ENCODE assay signal across 20 cellular contexts in the genomic region with DNA sequence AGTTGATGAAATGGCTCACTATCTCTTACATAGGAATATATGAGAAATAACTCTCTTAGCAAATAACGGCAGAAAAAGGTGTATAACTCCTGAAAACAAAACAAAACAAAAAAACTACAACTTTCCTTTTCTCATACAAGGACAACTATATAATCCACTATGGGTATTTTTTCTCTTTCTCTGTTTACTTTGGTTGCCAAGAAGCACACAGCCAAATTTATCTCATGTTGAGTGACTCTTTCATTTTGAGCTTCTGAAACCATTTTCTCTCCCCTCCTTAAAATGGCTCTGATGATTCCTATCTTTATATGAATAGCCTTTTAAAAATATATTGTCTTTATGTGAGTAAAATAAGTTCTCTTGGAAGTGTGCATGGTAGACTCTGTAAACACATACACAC.
DNase-seq lines count a peak whose midpoint lies in the region; ATAC-seq, FAIRE-seq and TF ChIP-seq lines count a peak whose summit lies in the region.
"Had no signal": no experiment of that assay in that cellular context is flagged by ENCODE, and none has a peak within 500 bp of the region (broad histone marks: within the 10 kb centered on the region; RNA-seq: fewer than 3 reads in every experiment).

No MANE protein-coding gene starts in this region.

- RAD21 ChIA-PET in GM12878 (lab: Charles Lee; ENCODE audit: unreplicated experiment), result no interaction called here

- POLR2A ChIA-PET in GM12878 (lab: Charles Lee), result no interaction called here
- POLR2A ChIA-PET in activated CD8-positive, alpha-beta T cell treated with anti-CD3 and anti-CD28 coated beads, Interleukin-2, amount 10 ng/mL, durations not matched to agents 7 days and 5 days (lab: Charles Lee), result no interaction called here

- 0 out of 2 replicates have a peak overlapping the region, but pooled peaks have one; percentile 42 for H3K27ac ChIP-seq in GM23338 (ENCODE audit: low read depth)
- H3K27ac ChIP-seq in GM12878 (ENCODE audit: control insufficient read depth, insufficient read depth), result no peak overlapping the region
- H3K27ac ChIP-seq: 22Rv1, BLaER1, C4-2B, GM23248 had no signal

- no peak overlapping the region for H3K9ac ChIP-seq in GM12878 (ENCODE audit: control insufficient read depth, insufficient read depth, low read length)
- H3K9ac ChIP-seq: BLaER1, GM23248 had no signal

- H3K79me2 ChIP-seq in GM23338 (replicated peaks; ENCODE audit: insufficient read depth) (no peaks in the 10 kb centered on the region), GM12878 (ENCODE audit: control insufficient read depth, insufficient read depth, low read length) (no peaks in the 10 kb centered on the region)

- no peak for FAIRE-seq in GM12878 (lab: Jason Lieb, UNC)
- FAIRE-seq: A204.1, D721Med had no signal

- no peak for TF ChIP-seq RAD21 in GM12878 (IDR thresholded peaks at IDR 0.05; ENCODE audit: insufficient read depth, low read depth, low read length)

- no peak overlapping the region for H3K4me3 ChIP-seq in GM23338
- no peak overlapping the region for H3K4me3 ChIP-seq in GM12878
- H3K4me3 ChIP-seq: BLaER1, GM23248 had no signal

- H2AFZ ChIP-seq in GM23338, result no peak overlapping the region
- no peak overlapping the region for H2AFZ ChIP-seq in GM12878 (ENCODE audit: control insufficient read depth, low read depth, low read length)
- H2AFZ ChIP-seq: GM23248 had no signal

- no peaks in the 10 kb centered on the region for H3K27me3 ChIP-seq in GM23338 (ENCODE audit: insufficient read depth)
- no peaks in the 10 kb centered on the region for H3K27me3 ChIP-seq in GM12878 (replicated peaks in 1 of 2; ENCODE audit: control insufficient read depth in 2 of 2, insufficient read depth in 2 of 2, low read length in 1 of 2)
- H3K27me3 ChIP-seq: BLaER1 had no signal

- H3K4me1 ChIP-seq in GM23338 (ENCODE audit: insufficient read depth), result 0 out of 2 replicates have a peak, but pooled peaks cover 21% of the 10 kb centered on the region
- H3K4me1 ChIP-seq in GM12878 (ENCODE audit: control insufficient read depth, insufficient read depth, low read length), result no peaks in the 10 kb centered on the region
- H3K4me1 ChIP-seq: BLaER1 had no signal

- no peak for TF ChIP-seq EP300 in GM12878 (IDR thresholded peaks at IDR 0.05; ENCODE audit: borderline replicate concordance in 1 of 2, control insufficient read depth in 1 of 2, low read depth in 2 of 2, low read length in 2 of 2)

- ATAC-seq in GM23338 (no peak), GM12878 (peak; percentile 62)
- no peak for ATAC-seq in activated CD8-positive, alpha-beta T cell treated with anti-CD3 and anti-CD28 coated beads, Interleukin-2, amount 10 ng/mL, durations not matched to agents 7 days and 5 days
- ATAC-seq: CD8-positive, alpha-beta T cell; HCT116 had no signal

- SMC1A ChIA-PET in GM12878 (lab: Charles Lee; ENCODE audit: uncharacterized antibody, unreplicated experiment), result no interaction called here

- peaks cover 3% of the 10 kb centered on the region for H3K27me3 Mint-ChIP-seq in GM23338 (ENCODE audit: insufficient read depth, low read depth, poor library complexity)
- peaks cover 3% of the 10 kb centered on the region for H3K27me3 Mint-ChIP-seq in activated CD8-positive, alpha-beta T cell treated with anti-CD3 and anti-CD28 coated beads, Interleukin-2, amount 10 ng/mL, durations not matched to agents 7 days and 5 days (ENCODE audit: low read depth)

- H4K20me1 ChIP-seq in GM23338 (replicated peaks; ENCODE audit: insufficient read depth) (no peaks in the 10 kb centered on the region; the same call in 1 of the 2 replicates), GM12878 (ENCODE audit: control insufficient read depth, insufficient read depth) (no peaks in the 10 kb centered on the region)
- H4K20me1 ChIP-seq: BLaER1 had no signal

- 0% methylated on average over 1 of the region's 1 CpG for WGBS in GM12878 (ENCODE audit: insufficient coverage, insufficient replicate concordance, low lambda C conversion rate, missing lambda C conversion rate)

- H3K4me3 Mint-ChIP-seq in GM23338, result no peak overlapping the region
- H3K4me3 Mint-ChIP-seq in activated CD8-positive, alpha-beta T cell treated with anti-CD3 and anti-CD28 coated beads, Interleukin-2, amount 10 ng/mL, durations not matched to agents 7 days and 5 days, result no peak overlapping the region
- H3K4me3 Mint-ChIP-seq: B cell; CD4-positive, CD25-positive, alpha-beta regulatory T cell; CD8-positive, alpha-beta T cell; H9 had no signal

- no peak overlapping the region for H3K27ac Mint-ChIP-seq in GM23338
- no peak overlapping the region for H3K27ac Mint-ChIP-seq in activated CD8-positive, alpha-beta T cell treated with anti-CD3 and anti-CD28 coated beads, Interleukin-2, amount 10 ng/mL, durations not matched to agents 7 days and 5 days
- H3K27ac Mint-ChIP-seq: B cell; CD4-positive, CD25-positive, alpha-beta regulatory T cell; CD8-positive, alpha-beta T cell; H9 had no signal

- CTCF ChIA-PET in GM12878 (lab: Yijun Ruan, JAX), result no interaction called here
- CTCF ChIA-PET in activated CD8-positive, alpha-beta T cell treated with anti-CD3 and anti-CD28 coated beads, Interleukin-2, amount 10 ng/mL, durations not matched to agents 7 days and 5 days (lab: Charles Lee), result no interaction called here

- H3K36me3 Mint-ChIP-seq in GM23338 (ENCODE audit: low read depth), result no peaks in the 10 kb centered on the region
- no peaks in the 10 kb centered on the region for H3K36me3 Mint-ChIP-seq in activated CD8-positive, alpha-beta T cell treated with anti-CD3 and anti-CD28 coated beads, Interleukin-2, amount 10 ng/mL, durations not matched to agents 7 days and 5 days (ENCODE audit: low read depth)
- H3K36me3 Mint-ChIP-seq: CD4-positive, CD25-positive, alpha-beta regulatory T cell; CD8-positive, alpha-beta T cell had no signal

- H3K9me2 ChIP-seq in GM23338 (ENCODE audit: insufficient read depth), result no peaks in the 10 kb centered on the region

- BruUV-seq in GM12878 (replicated peaks; lab: Mats Ljungman, UMichigan), result no TSS peak

- TF ChIP-seq CTCF in GM23338 (conservative IDR thresholded peaks at IDR 0.05; ENCODE audit: low read depth in 2 of 2), result no peak
- no peak for TF ChIP-seq CTCF in GM12878 (IDR thresholded peaks at IDR 0.05 in 2 of 3, conservative IDR thresholded peaks at IDR 0.05 in 1 of 3; ENCODE audit: control insufficient read depth in 2 of 3, extremely low read depth in 1 of 3, insufficient read depth in 1 of 3, low read depth in 3 of 3, low read length in 3 of 3)

- H3K36me3 ChIP-seq in GM23338 (ENCODE audit: insufficient read depth) (no peaks in the 10 kb centered on the region), GM12878 (ENCODE audit: control insufficient read depth in 2 of 2, insufficient read depth in 2 of 2, low read length in 1 of 2) (no peaks in the 10 kb centered on the region)
- H3K36me3 ChIP-seq: BLaER1 had no signal

- no peaks in the 10 kb centered on the region for H3F3A ChIP-seq in GM23338 (replicated peaks; ENCODE audit: low read depth)

- no peaks in the 10 kb centered on the region for H3K9me3 Mint-ChIP-seq in GM23338
- H3K9me3 Mint-ChIP-seq in activated CD8-positive, alpha-beta T cell treated with anti-CD3 and anti-CD28 coated beads, Interleukin-2, amount 10 ng/mL, durations not matched to agents 7 days and 5 days (ENCODE audit: insufficient read depth), result no peaks in the 10 kb centered on the region
- H3K9me3 Mint-ChIP-seq: CD8-positive, alpha-beta T cell; H9 had no signal

- no peak overlapping the region for H3K4me2 ChIP-seq in GM23338
- no peak overlapping the region for H3K4me2 ChIP-seq in GM12878 (ENCODE audit: control insufficient read depth, insufficient read depth)
- H3K4me2 ChIP-seq: BLaER1 had no signal

- no peak for TF ChIP-seq POLR2A in GM12878 (IDR thresholded peaks at IDR 0.05; ENCODE audit: low read depth, low read length)

- in situ Hi-C loops in GM12878 (cut with MboI), result no loop called here

- H3K9me3 ChIP-seq in GM12878 (replicated peaks; ENCODE audit: control insufficient read depth, insufficient read depth, low read length), result no peaks in the 10 kb centered on the region
- H3K9me3 ChIP-seq: BLaER1 had no signal

- peaks cover 14% of the 10 kb centered on the region; the same call in 2 of the 3 replicates for H3K4me1 Mint-ChIP-seq in GM23338
- no peaks in the 10 kb centered on the region for H3K4me1 Mint-ChIP-seq in activated CD8-positive, alpha-beta T cell treated with anti-CD3 and anti-CD28 coated beads, Interleukin-2, amount 10 ng/mL, durations not matched to agents 7 days and 5 days (ENCODE audit: low read depth)
- H3K4me1 Mint-ChIP-seq: B cell had no signal

- DNase-seq in DMS79 treated with DMSO at 0.1 percent for 48 hours (lab: John Stamatoyannopoulos, UW), result peak; percentile 36
- DNase-seq in DMS79 (lab: John Stamatoyannopoulos, UW), result no peak
- no peak for DNase-seq in GM23338 (ENCODE audit: low spot score)
- no peak for DNase-seq in GM12878 (ENCODE audit: low read depth, low spot score)
- no peak for DNase-seq in activated CD8-positive, alpha-beta T cell treated with anti-CD3 and anti-CD28 coated beads, Interleukin-2, amount 10 ng/mL, durations not matched to agents 7 days and 5 days
- no peak for DNase-seq in NCI-H510A treated with DMSO at 0.1 percent for 48 hours (lab: John Stamatoyannopoulos, UW)
- DNase-seq: CD4-positive, CD25-positive, alpha-beta regulatory T cell; CD8-positive, alpha-beta T cell; DMS 273 treated with DMSO at 0.1 percent for 48 hours; EL; GDM1; GM23248; H9 had no signal

- intact Hi-C loops in GM12878 (cut with micrococcal nuclease; ENCODE audit: unreplicated experiment), result no loop called here

TF ChIP-seq in GM23338, 12 proteins besides CTCF, POLR2A, EP300 and RAD21 (continues in another document):
- TF ChIP-seq CREB1 (CRISPR knock-in tag; IDR thresholded peaks at IDR 0.05; ENCODE audit: low read depth) (no peak), ZNF114 (CRISPR knock-in tag; IDR thresholded peaks at IDR 0.05) (no peak), STAT1 (IDR thresholded peaks at IDR 0.05; ENCODE audit: unreplicated experiment) (no peak), EZH2phosphoT487 (IDR thresholded peaks at IDR 0.05; ENCODE audit: unreplicated experiment) (no peak), JUNB (IDR thresholded peaks at IDR 0.05; ENCODE audit: unreplicated experiment) (no peak), EZH2 (IDR thresholded peaks at IDR 0.05; ENCODE audit: low read depth, unreplicated experiment) (no peak), POLR2AphosphoS5 (IDR thresholded peaks at IDR 0.05; ENCODE audit: low read depth) (no peak), ZNF331 (CRISPR knock-in tag; IDR thresholded peaks at IDR 0.05; ENCODE audit: low read depth) (no peak)
